26 cellular contexts compared by ENCODE assay signal in genomic region chr2:233438573-233439147, GRCh38.
A peak's percentile ranks its signal among the peaks of the same experiment; 100 is the strongest.
DNase-seq lines count a peak whose midpoint lies in the region; ATAC-seq, FAIRE-seq and TF ChIP-seq lines count a peak whose summit lies in the region.
"Had no signal": no experiment of that assay in that cellular context is flagged by ENCODE, and none has a peak within 500 bp of the region (broad histone marks: within the 10 kb centered on the region; RNA-seq: fewer than 3 reads in every experiment).

No MANE protein-coding gene starts in this region.

- no peak overlapping the region for H3K4me3 Mint-ChIP-seq in natural killer cell treated with Interleukin-12 subunit alpha and Interleukin-12 subunit beta and Interleukin-15 and Interleukin-18, amount 100 ng/mL, for 72 hours
- no peak overlapping the region for H3K4me3 Mint-ChIP-seq in natural killer cell
- H3K4me3 Mint-ChIP-seq: CD4-positive, CD25-positive, alpha-beta regulatory T cell had no signal

- H3K27ac ChIP-seq in K562 (ENCODE audit: extremely low read depth, low read depth, low read length) (no peak overlapping the region), upper lobe of right lung (no peak overlapping the region)
- H3K27ac ChIP-seq: KMS-11, SJSA1 had no signal

- peaks cover 12 to 24% of the 10 kb centered on the region in 2 donors for H3K4me1 Mint-ChIP-seq in natural killer cell treated with Interleukin-12 subunit alpha and Interleukin-12 subunit beta and Interleukin-15 and Interleukin-18, amount 100 ng/mL, for 72 hours (ENCODE audit: low read depth in 2 of 2)
- H3K4me1 Mint-ChIP-seq in natural killer cell, result peaks cover 42 to 49% of the 10 kb centered on the region in 2 donors

- no peaks in the 10 kb centered on the region for H3K27me3 Mint-ChIP-seq in natural killer cell treated with Interleukin-12 subunit alpha and Interleukin-12 subunit beta and Interleukin-15 and Interleukin-18, amount 100 ng/mL, for 72 hours
- no peaks in the 10 kb centered on the region for H3K27me3 Mint-ChIP-seq in natural killer cell (ENCODE audit: low read depth in 2 of 2)
- H3K27me3 Mint-ChIP-seq: CD4-positive, CD25-positive, alpha-beta regulatory T cell had no signal

- no peaks in the 10 kb centered on the region for H3K9me3 ChIP-seq in K562 (replicated peaks; ENCODE audit: control insufficient read depth, insufficient read depth, low read depth, low read length)
- no peaks in the 10 kb centered on the region for H3K9me3 ChIP-seq in upper lobe of right lung
- H3K9me3 ChIP-seq: BE2C, SJSA1 had no signal

- no peaks in the 10 kb centered on the region for H3K9me1 ChIP-seq in K562 (ENCODE audit: control insufficient read depth, insufficient read depth, low read length)

- POLR2A ChIA-PET in K562 (lab: Yijun Ruan, JAX), result no interaction called here

- H3K9ac ChIP-seq in K562 (ENCODE audit: insufficient read depth in 1 of 2, low read depth in 2 of 2, low read length in 2 of 2), result no peak overlapping the region; a peak in 1 of 4 replicates
- H3K9ac ChIP-seq: KMS-11 had no signal

- 85% methylated on average over 10 of the region's 15 CpGs for WGBS in K562 (ENCODE audit: insufficient coverage, low coverage, missing lambda C conversion rate)

- no peak overlapping the region for H2AFZ ChIP-seq in K562 (ENCODE audit: low read depth, low read length)

- H3K4me1 ChIP-seq in K562 (replicated peaks in 1 of 2; ENCODE audit: control insufficient read depth in 2 of 2, insufficient read depth in 2 of 2, low read length in 2 of 2), result no peaks in the 10 kb centered on the region; a peak in 2 of 5 replicates
- H3K4me1 ChIP-seq in upper lobe of right lung, result no peaks in the 10 kb centered on the region
- H3K4me1 ChIP-seq: BE2C, SJSA1 had no signal

- no peaks in the 10 kb centered on the region for H3K27me3 ChIP-seq in K562 (ENCODE audit: control insufficient read depth in 2 of 2, insufficient read depth in 2 of 2, low read length in 2 of 2)
- H3K27me3 ChIP-seq in upper lobe of right lung, result no peaks in the 10 kb centered on the region
- H3K27me3 ChIP-seq: BE2C, SJSA1 had no signal

- no peaks in the 10 kb centered on the region for H3K9me3 Mint-ChIP-seq in natural killer cell treated with Interleukin-12 subunit alpha and Interleukin-12 subunit beta and Interleukin-15 and Interleukin-18, amount 100 ng/mL, for 72 hours
- no peaks in the 10 kb centered on the region for H3K9me3 Mint-ChIP-seq in natural killer cell
- H3K9me3 Mint-ChIP-seq: CD4-positive, CD25-positive, alpha-beta regulatory T cell had no signal

- H3K36me3 ChIP-seq in K562 (ENCODE audit: control insufficient read depth, insufficient read depth, low read length) (peaks cover 37% of the 10 kb centered on the region; the same call in 2 of the 3 replicates), upper lobe of right lung (peaks cover 63% of the 10 kb centered on the region)

- H3K27ac Mint-ChIP-seq in natural killer cell treated with Interleukin-12 subunit alpha and Interleukin-12 subunit beta and Interleukin-15 and Interleukin-18, amount 100 ng/mL, for 72 hours, result peak overlapping the region in 1 of 2 donors; percentile 43
- H3K27ac Mint-ChIP-seq in natural killer cell, result peak overlapping the region in 1 of 2 donors; percentile 73

- TF ChIP-seq POLR2A in K562 (conservative IDR thresholded peaks at IDR 0.05), result no peak
- TF ChIP-seq POLR2A in erythroblast (IDR thresholded peaks at IDR 0.05; ENCODE audit: low read length), result no peak

- CTCF ChIA-PET in K562 (lab: Yijun Ruan, JAX; ENCODE audit: low intra/inter-chr PET ratio), result no interaction called here

- H3K4me3 ChIP-seq in K562, result no peak overlapping the region
- H3K4me3 ChIP-seq in upper lobe of right lung, result no peak overlapping the region
- H3K4me3 ChIP-seq: GM12878, SJSA1 had no signal

- no peaks in the 10 kb centered on the region for H3K79me2 ChIP-seq in K562 (ENCODE audit: control insufficient read depth, insufficient read depth, low read length)

- in situ Hi-C loops in K562 (cut with MboI), result no loop called here

- BruUV-seq in K562 (replicated peaks; lab: Mats Ljungman, UMichigan), result no TSS peak

- no peak for TF ChIP-seq CTCF in natural killer cell (IDR thresholded peaks at IDR 0.05)
- TF ChIP-seq CTCF in K562 (IDR thresholded peaks at IDR 0.05 in 2 of 3, conservative IDR thresholded peaks at IDR 0.05 in 1 of 3; ENCODE audit: insufficient read depth in 2 of 3, low read depth in 1 of 3, low read length in 3 of 3), result no peak
- TF ChIP-seq CTCF in upper lobe of right lung (IDR thresholded peaks at IDR 0.05), result no peak

- FAIRE-seq in K562 (lab: Jason Lieb, UNC), result no peak
- FAIRE-seq: GM12878, H1, HTR-8/SVneo, RCC 7860 had no signal

- DNase-seq in natural killer cell treated with Interleukin-12 subunit alpha and Interleukin-12 subunit beta and Interleukin-15 and Interleukin-18, amount 100 ng/mL, for 72 hours (ENCODE audit: low spot score), result peak; percentile 22
- DNase-seq in natural killer cell (no peak), K562 (ENCODE audit: extremely low read depth in 1 of 4, low spot score in 3 of 4) (no peak), posterior vena cava (ENCODE audit: low spot score) (peak; percentile 66), upper lobe of right lung (peak; percentile 36), erythroblast (lab: John Stamatoyannopoulos, UW) (no peak), NCI-H2029 treated with DMSO at 0.1 percent for 48 hours (lab: John Stamatoyannopoulos, UW) (no peak), left ventricle myocardium superior (no peak)
- DNase-seq: BE2C; CD4-positive, CD25-positive, alpha-beta regulatory T cell; COR-L47; DMS 273 treated with DMSO at 0.1 percent for 48 hours; DMS79 treated with DMSO at 0.1 percent for 48 hours; NCI-H1092 treated with DMSO at 0.1 percent for 48 hours; NCI-H146; NCI-H2029; NCI-H524; NCI-H82; OCI-M1 had no signal

- no peak for TF ChIP-seq RAD21 in K562 (CRISPR knock-in tag; conservative IDR thresholded peaks at IDR 0.05 in 1 of 2, IDR thresholded peaks at IDR 0.05 in 1 of 2)

- ATAC-seq in natural killer cell treated with Interleukin-12 subunit alpha and Interleukin-12 subunit beta and Interleukin-15 and Interleukin-18, amount 100 ng/mL, for 72 hours, result no peak
- no peak for ATAC-seq in natural killer cell
- ATAC-seq in K562, result no peak
- no peak for ATAC-seq in upper lobe of right lung
- ATAC-seq in left ventricle myocardium superior, result no peak
- ATAC-seq: GM12878, Right ventricle myocardium inferior had no signal

- intact Hi-C loops in natural killer cell (cut with micrococcal nuclease), result no loop called here
- intact Hi-C loops in K562 (cut with micrococcal nuclease), result no loop called here
- intact Hi-C loops in posterior vena cava (cut with DNase I), result no loop called here
- intact Hi-C loops in upper lobe of right lung (cut with DNase I), result no loop called here
- intact Hi-C loops in left ventricle myocardium superior (cut with micrococcal nuclease), result no loop called here

- H4K20me1 ChIP-seq in K562 (replicated peaks; ENCODE audit: control insufficient read depth, insufficient read depth, low read length), result no peaks in the 10 kb centered on the region

- no peak overlapping the region for H3K4me2 ChIP-seq in K562 (ENCODE audit: insufficient read depth, low read length)
- H3K4me2 ChIP-seq: KMS-11 had no signal

- H3K36me3 Mint-ChIP-seq in natural killer cell treated with Interleukin-12 subunit alpha and Interleukin-12 subunit beta and Interleukin-15 and Interleukin-18, amount 100 ng/mL, for 72 hours, result peaks cover 15% of the 10 kb centered on the region
- peaks cover 24% of the 10 kb centered on the region for H3K36me3 Mint-ChIP-seq in natural killer cell

- no peak for TF ChIP-seq EP300 in K562 (IDR thresholded peaks at IDR 0.05; ENCODE audit: low read length)

TF ChIP-seq in K562, 482 proteins besides CTCF, POLR2A, EP300 and RAD21:
- TF ChIP-seq ZNF707 (CRISPR knock-in tag; conservative IDR thresholded peaks at IDR 0.05) (no peak), GATAD2B (IDR thresholded peaks at IDR 0.05; ENCODE audit: borderline replicate concordance) (0 out of 2 replicates have a peak, but pooled peaks have one; percentile 29), DACH1 (IDR thresholded peaks at IDR 0.05; ENCODE audit: partially characterized antibody) (peak; percentile 97), ZNF57 (CRISPR knock-in tag; IDR thresholded peaks at IDR 0.05) (no peak), GATA2 (CRISPR knock-in tag; IDR thresholded peaks at IDR 0.05) (peak; percentile 43; the same call in 1 of the 2 replicates), IRF2 (CRISPR knock-in tag; IDR thresholded peaks at IDR 0.05) (no peak), ZNF239 (CRISPR knock-in tag; IDR thresholded peaks at IDR 0.05) (no peak)

Comparison
In these comparisons a context has a peak if more than half of its experiments do, and no peak if none do; other contexts are left out.
1. DNase-seq: peak in natural killer cell treated with Interleukin-12 subunit alpha and Interleukin-12 subunit beta and Interleukin-15 and Interleukin-18, amount 100 ng/mL, for 72 hours (single experiment), posterior vena cava (single experiment) and upper lobe of right lung (single experiment); none in natural killer cell (single experiment), K562 (0 of 4), erythroblast (0 of 2), NCI-H2029 treated with DMSO at 0.1 percent for 48 hours (single experiment) and left ventricle myocardium superior (single experiment).